ENCODE assay signal across 9 cellular contexts in genomic region chr11:69055598-69056516, GRCh38. TPM values are rescaled to one million over a fixed set of nuclear protein-coding genes. Genes with fewer than 3 reads are reported as not detected.
DNase-seq lines count a peak whose midpoint lies in the region; ATAC-seq and TF ChIP-seq lines count a peak whose summit lies in the region.
"Had no signal": no experiment of that assay in that cellular context is flagged by ENCODE, and none has a peak within 500 bp of the region (broad histone marks: within the 10 kb centered on the region; RNA-seq: fewer than 3 reads in every experiment).

No MANE protein-coding gene starts in this region.

- DNase-seq in activated T-cell treated with anti-CD3 and anti-CD28 coated beads for 48 hours (ENCODE audit: low read depth): peak; percentile 12
- no peak for DNase-seq in activated T-cell treated with anti-CD3 and anti-CD28 coated beads, Interleukin-2, amount 50 U/mL, for 48 hours
- peak; percentile 47 for DNase-seq in RWPE2 (ENCODE audit: low spot score)
- peak; percentile 77 for DNase-seq in mucosa of gallbladder (ENCODE audit: low spot score)
- DNase-seq in NCI-H69 (lab: John Stamatoyannopoulos, UW): no peak
- no peak for DNase-seq in amniotic stem cell (lab: John Stamatoyannopoulos, UW)
- no peak for DNase-seq in DMS 273 (lab: John Stamatoyannopoulos, UW; ENCODE audit: unreplicated experiment)

- TF ChIP-seq CTCF in RWPE2 (IDR thresholded peaks at IDR 0.05; ENCODE audit: poor library complexity, severe bottlenecking): no peak

- no peaks in the 10 kb centered on the region for H3K4me1 ChIP-seq in RWPE2 (ENCODE audit: insufficient read depth, poor library complexity, severe bottlenecking)

- H3K27ac ChIP-seq in RWPE2 (ENCODE audit: poor library complexity, severe bottlenecking): no peak overlapping the region
- H3K27ac ChIP-seq: VCaP had no signal

- ATAC-seq in HG02943 (IDR thresholded peaks at IDR 0.05; ENCODE audit: low read depth, unreplicated experiment) (peak; percentile 72), RWPE2 (ENCODE audit: low read depth) (no peak)

- no peaks in the 10 kb centered on the region for H3K27me3 ChIP-seq in RWPE2 (ENCODE audit: insufficient read depth, poor library complexity, severe bottlenecking)

- no peak overlapping the region for H3K4me3 ChIP-seq in RWPE2 (ENCODE audit: severe bottlenecking)

- H3K36me3 ChIP-seq in RWPE2 (ENCODE audit: low read depth): peaks cover 4% of the 10 kb centered on the region; the same call in 1 of the 2 replicates

- H3K9me3 ChIP-seq in RWPE2 (ENCODE audit: severe bottlenecking): no peaks in the 10 kb centered on the region

RNA-seq across cellular contexts. Expression of gene TPCN2, which starts 7.1 kb away (rescaled TPM):
- total RNA-seq in mucosa of gallbladder: 29.1 TPM

RNA-seq across cellular contexts. Expression of gene MRGPRF, which starts 42.8 kb away (rescaled TPM):
- total RNA-seq in mucosa of gallbladder: 43.8 TPM

Comparison
In these comparisons a context has a peak if more than half of its experiments do, and no peak if none do; other contexts are left out.
1. DNase-seq: peak in activated T-cell treated with anti-CD3 and anti-CD28 coated beads for 48 hours (single experiment), RWPE2 (single experiment) and mucosa of gallbladder (single experiment); none in activated T-cell treated with anti-CD3 and anti-CD28 coated beads, Interleukin-2, amount 50 U/mL, for 48 hours (0 of 2), NCI-H69 (single experiment), amniotic stem cell (single experiment) and DMS 273 (single experiment).